Comparison of ENCODE assay signal across 10 cellular contexts in genomic region chr4:77047037-77047436, GRCh38. TPM values are rescaled to one million over a fixed set of nuclear protein-coding genes. Genes with fewer than 3 reads are reported as not detected.
DNase-seq lines count a peak whose midpoint lies in the region; ATAC-seq and TF ChIP-seq lines count a peak whose summit lies in the region.
"Had no signal": no experiment of that assay in that cellular context is flagged by ENCODE, and none has a peak within 500 bp of the region (broad histone marks: within the 10 kb centered on the region; RNA-seq: fewer than 3 reads in every experiment).

No MANE protein-coding gene starts in this region.

- H3K9ac ChIP-seq in liver (ENCODE audit: low read depth in 1 of 2, low read length in 2 of 2) = no peak overlapping the region

- H3K4me1 ChIP-seq in BE2C (peaks cover 4% of the 10 kb centered on the region; the same call in 1 of the 2 replicates), liver (ENCODE audit: control insufficient read depth in 4 of 4, insufficient read depth in 4 of 4, low read length in 3 of 4) (peaks cover 3 to 18% (median 14%) of the 10 kb centered on the region in 4 donors), ovary (ENCODE audit: insufficient read depth) (no peaks in the 10 kb centered on the region)

- no peak for DNase-seq in BE2C
- DNase-seq in activated naive CD8-positive, alpha-beta T cell treated with anti-CD3 and anti-CD28 coated beads, Interleukin-2, amount 10 ng/mL, durations not matched to agents 7 days and 5 days = no peak
- no peak for DNase-seq in ovary
- no peak for DNase-seq in islet precursor cell
- DNase-seq in cardiac septum (ENCODE audit: low spot score) = no peak
- DNase-seq in NOMO-1 treated with dmso at 0.1 percent for 144 hours (lab: John Stamatoyannopoulos, UW; ENCODE audit: unreplicated experiment) = no peak
- DNase-seq: esophagus squamous epithelium; stimulated activated CD4-positive, alpha-beta T cell treated with anti-CD3 and anti-CD28 coated beads, Interleukin-4, amount 100 ng/mL, for 1 hour had no signal

- intact Hi-C loops in ovary (cut with DNase I) = no loop called here
- intact Hi-C loops in cardiac septum (cut with DNase I) = loop anchor here (5.0 to 10.0 kb wide), 2 partner anchors 155 to 532 kb away; no protein-coding TSS in a partner anchor

- no peak overlapping the region for H3K4me3 ChIP-seq in BE2C (ENCODE audit: low read depth, low read length)
- no peak overlapping the region for H3K4me3 ChIP-seq in liver (ENCODE audit: low read depth in 1 of 3, low read length in 3 of 3)
- no peak overlapping the region for H3K4me3 ChIP-seq in ovary
- H3K4me3 ChIP-seq: esophagus squamous epithelium had no signal

- no peak overlapping the region for H3K4me3 Mint-ChIP-seq in activated naive CD8-positive, alpha-beta T cell treated with anti-CD3 and anti-CD28 coated beads, Interleukin-2, amount 10 ng/mL, durations not matched to agents 7 days and 5 days

- no peaks in the 10 kb centered on the region for H3K9me3 Mint-ChIP-seq in activated naive CD8-positive, alpha-beta T cell treated with anti-CD3 and anti-CD28 coated beads, Interleukin-2, amount 10 ng/mL, durations not matched to agents 7 days and 5 days

- H3K36me3 ChIP-seq in BE2C (peaks cover 29% of the 10 kb centered on the region), liver (ENCODE audit: control insufficient read depth in 4 of 4, insufficient read depth in 3 of 4, low read depth in 1 of 4, low read length in 3 of 4) (peaks cover 5 to 18% (median 7%) of the 10 kb centered on the region in 4 donors), ovary (no peaks in the 10 kb centered on the region)

- POLR2A ChIA-PET in activated naive CD8-positive, alpha-beta T cell treated with anti-CD3 and anti-CD28 coated beads, Interleukin-2, amount 10 ng/mL, durations not matched to agents 7 days and 5 days (lab: Charles Lee) = interaction anchor here (1.5 kb wide), 1 partner anchor 156 kb away, joined by 4 read pairs; no protein-coding TSS in a partner anchor

- H3K9me3 ChIP-seq in BE2C (no peaks in the 10 kb centered on the region), liver (ENCODE audit: control insufficient read depth in 4 of 4, low read length in 3 of 4) (no peaks in the 10 kb centered on the region), ovary (no peaks in the 10 kb centered on the region)
- H3K9me3 ChIP-seq: esophagus squamous epithelium had no signal

- H3K36me3 Mint-ChIP-seq in activated naive CD8-positive, alpha-beta T cell treated with anti-CD3 and anti-CD28 coated beads, Interleukin-2, amount 10 ng/mL, durations not matched to agents 7 days and 5 days = peaks cover 8% of the 10 kb centered on the region

- TF ChIP-seq POLR2A in ovary (IDR thresholded peaks at IDR 0.05) = no peak

- no peak overlapping the region for H3K27ac ChIP-seq in liver (ENCODE audit: low read depth in 1 of 2, low read length in 2 of 2)
- no peak overlapping the region for H3K27ac ChIP-seq in ovary
- H3K27ac ChIP-seq: esophagus squamous epithelium had no signal

- H3K27ac Mint-ChIP-seq in activated naive CD8-positive, alpha-beta T cell treated with anti-CD3 and anti-CD28 coated beads, Interleukin-2, amount 10 ng/mL, durations not matched to agents 7 days and 5 days = no peak overlapping the region

- TF ChIP-seq EP300 in ovary (IDR thresholded peaks at IDR 0.05) = no peak

- TF ChIP-seq CTCF in BE2C (IDR thresholded peaks at IDR 0.05; ENCODE audit: low read depth, low read length) = peak; percentile 50
- peak; percentile 29 for TF ChIP-seq CTCF in liver (IDR thresholded peaks at IDR 0.05; ENCODE audit: low read depth, low read length, missing input control)
- no peak for TF ChIP-seq CTCF in ovary (IDR thresholded peaks at IDR 0.05)

- no peaks in the 10 kb centered on the region for H3K27me3 ChIP-seq in BE2C
- no peaks in the 10 kb centered on the region for H3K27me3 ChIP-seq in liver (ENCODE audit: control insufficient read depth in 4 of 4, insufficient read depth in 4 of 4, low read length in 3 of 4)
- no peaks in the 10 kb centered on the region for H3K27me3 ChIP-seq in ovary
- H3K27me3 ChIP-seq: esophagus squamous epithelium had no signal

- peak; percentile 47 for ATAC-seq in HG02885 (IDR thresholded peaks at IDR 0.05; ENCODE audit: poor library complexity, unreplicated experiment)
- peak; percentile 41 for ATAC-seq in activated naive CD8-positive, alpha-beta T cell treated with anti-CD3 and anti-CD28 coated beads, Interleukin-2, amount 10 ng/mL, durations not matched to agents 7 days and 5 days (ENCODE audit: low read depth)

- H3K27me3 Mint-ChIP-seq in activated naive CD8-positive, alpha-beta T cell treated with anti-CD3 and anti-CD28 coated beads, Interleukin-2, amount 10 ng/mL, durations not matched to agents 7 days and 5 days = no peaks in the 10 kb centered on the region

- peaks cover 4% of the 10 kb centered on the region for H3K4me1 Mint-ChIP-seq in activated naive CD8-positive, alpha-beta T cell treated with anti-CD3 and anti-CD28 coated beads, Interleukin-2, amount 10 ng/mL, durations not matched to agents 7 days and 5 days

- TF ChIP-seq RAD21 in liver (IDR thresholded peaks at IDR 0.05) = peak; percentile 42 to 71

TF ChIP-seq in liver, 16 proteins besides CTCF, POLR2A, EP300 and RAD21:
- no peak for TF ChIP-seq SP1 (IDR thresholded peaks at IDR 0.05)
- no peak for TF ChIP-seq REST (IDR thresholded peaks at IDR 0.05)
- no peak for TF ChIP-seq NR2F2 (IDR thresholded peaks at IDR 0.05)
- TF ChIP-seq MAX (IDR thresholded peaks at IDR 0.05) = no peak
- no peak for TF ChIP-seq ZBTB33 (IDR thresholded peaks at IDR 0.05)

RNA-seq across cellular contexts. Expression of gene CCNI, which starts 28.8 kb away (rescaled TPM):
- 98.0 TPM for polyA plus RNA-seq in BE2C (2012; ENCODE audit: insufficient read depth, insufficient read length, low read depth)
- 100 to 1,000 TPM; 243 to 244 TPM for total RNA-seq in activated naive CD8-positive, alpha-beta T cell treated with anti-CD3 and anti-CD28 coated beads, Interleukin-2, amount 10 ng/mL, durations not matched to agents 7 days and 5 days
- total RNA-seq in liver (10 to 100 TPM; 36.2 to 82.1 TPM), ovary (100 to 1,000 TPM; 220 to 564 (median 355) TPM), cardiac septum (338 TPM)
- polyA plus RNA-seq in liver (10 to 100 TPM; 42.5 to 87.5 TPM), ovary (100 to 1,000 TPM; 296 to 772 TPM)

Comparison
In these comparisons a context has a peak if more than half of its experiments do, and no peak if none do; other contexts are left out.
1. CTCF ChIP-seq: peak in BE2C (single experiment) and liver (single experiment); none in ovary (0 of 3).